ENCODE assay signal across 8 cellular contexts in genomic region chr2:85327757-85328617, GRCh38. TPM values are rescaled to one million over a fixed set of nuclear protein-coding genes. Genes with fewer than 3 reads are reported as not detected.
DNase-seq lines count a peak whose midpoint lies in the region; ATAC-seq, FAIRE-seq and TF ChIP-seq lines count a peak whose summit lies in the region.

Gene TGOLN2 (minus strand): TSS chr2:85327989. CDS start chr2:85327962, 27 bp downstream.

- no peaks in the 10 kb centered on the region for H3K27me3 ChIP-seq in OCI-LY1 (ENCODE audit: insufficient read depth, low read length)

- H3K27me3 Mint-ChIP-seq in endothelial cell (ENCODE audit: unreplicated experiment), result peaks cover 8% of the 10 kb centered on the region
- no peaks in the 10 kb centered on the region for H3K27me3 Mint-ChIP-seq in mesothelial cell of epicardium (ENCODE audit: low read depth)

- peaks cover 28% of the 10 kb centered on the region for H3K79me2 ChIP-seq in OCI-LY1 (ENCODE audit: insufficient read depth, low read length)

- H3K27ac Mint-ChIP-seq in endothelial cell (ENCODE audit: unreplicated experiment), result peak within 1 kb of the TSS; percentile 100
- peak within 1 kb of the TSS; percentile 95 for H3K27ac Mint-ChIP-seq in mesothelial cell of epicardium

- peaks cover 38% of the 10 kb centered on the region for H3K4me1 Mint-ChIP-seq in endothelial cell (ENCODE audit: unreplicated experiment)
- H3K4me1 Mint-ChIP-seq in mesothelial cell of epicardium, result peaks cover 32% of the 10 kb centered on the region

- H3K36me3 Mint-ChIP-seq in endothelial cell (ENCODE audit: low read depth, unreplicated experiment) (peaks cover 36% of the 10 kb centered on the region), mesothelial cell of epicardium (peaks cover 10% of the 10 kb centered on the region)

- DNase-seq in D721Med (ENCODE audit: insufficient read length, low spot score) (peak; percentile 85), HuH-7 (ENCODE audit: low spot score) (peak; percentile 95), endothelial cell (ENCODE audit: low spot score) (peak; percentile 92), mesothelial cell of epicardium (ENCODE audit: low spot score in 2 of 2, unreplicated experiment in 2 of 2) (peak; percentile 90 to 91)
- DNase-seq in activated CD8-positive, alpha-beta memory T cell treated with anti-CD3 and anti-CD28 coated beads, Interleukin-2, amount 50 U/mL, for 4 hours, result peak; percentile 95
- DNase-seq in stimulated activated CD8-positive, alpha-beta memory T cell treated with anti-CD3 and anti-CD28 coated beads, Interleukin-15, amount 100 ng/mL, for 4 hours (ENCODE audit: low read depth in 2 of 2), result peak; percentile 87 to 88

- H3K9me3 ChIP-seq in OCI-LY1 (ENCODE audit: low read length), result no peaks in the 10 kb centered on the region

- peaks cover 27% of the 10 kb centered on the region for H3K4me1 ChIP-seq in OCI-LY1 (ENCODE audit: insufficient read depth, low read length, severe bottlenecking)

- H3K4me3 ChIP-seq in OCI-LY1 (ENCODE audit: low read depth, low read length, poor library complexity, severe bottlenecking), result peak within 1 kb of the TSS; percentile 75

- no peaks in the 10 kb centered on the region for H3F3A ChIP-seq in OCI-LY1 (ENCODE audit: insufficient read depth, low read length)

- no peaks in the 10 kb centered on the region for H4K20me1 ChIP-seq in OCI-LY1 (ENCODE audit: insufficient read depth, low read length)

- TF ChIP-seq CTCF in D721Med (IDR thresholded peaks at IDR 0.05; ENCODE audit: insufficient read depth, missing control alignments) (no peak), OCI-LY1 (IDR thresholded peaks at IDR 0.05; ENCODE audit: low read length) (no peak), endothelial cell (IDR thresholded peaks at IDR 0.05; ENCODE audit: unreplicated experiment) (no peak), mesothelial cell of epicardium (IDR thresholded peaks at IDR 0.05; ENCODE audit: unreplicated experiment) (no peak)

- peaks cover 41% of the 10 kb centered on the region for H3K36me3 ChIP-seq in OCI-LY1 (ENCODE audit: insufficient read depth, low read length)

- FAIRE-seq in D721Med (lab: Jason Lieb, UNC), result no peak

- H3K4me2 ChIP-seq in OCI-LY1 (ENCODE audit: low read length), result peak within 1 kb of the TSS; percentile 97

- peak; percentile 83 for ATAC-seq in GM21515 (IDR thresholded peaks at IDR 0.05; ENCODE audit: unreplicated experiment)

- H3K4me3 Mint-ChIP-seq in endothelial cell (ENCODE audit: unreplicated experiment), result peak within 1 kb of the TSS; percentile 100
- H3K4me3 Mint-ChIP-seq in mesothelial cell of epicardium, result peak within 1 kb of the TSS; percentile 88

- H3K9me2 ChIP-seq in OCI-LY1 (ENCODE audit: low read depth, low read length), result no peaks in the 10 kb centered on the region

- 0 out of 2 replicates have a peak within 1 kb of the TSS, but pooled peaks have one; percentile 73 for H2AFZ ChIP-seq in OCI-LY1 (ENCODE audit: low read length)

- peak within 1 kb of the TSS; percentile 68 for H3K27ac ChIP-seq in OCI-LY1 (ENCODE audit: low read depth, low read length, poor library complexity, severe bottlenecking)

- peak within 1 kb of the TSS; percentile 98 for H3K9ac ChIP-seq in OCI-LY1 (ENCODE audit: low read length)

- H3K9me3 Mint-ChIP-seq in endothelial cell (ENCODE audit: unreplicated experiment) (no peaks in the 10 kb centered on the region), mesothelial cell of epicardium (no peaks in the 10 kb centered on the region)

RNA-seq across cellular contexts. Expression of gene TGOLN2, which starts in this region (rescaled TPM):
- 83.1 TPM for total RNA-seq in endothelial cell (ENCODE audit: unreplicated experiment)
- total RNA-seq in mesothelial cell of epicardium, result 59.0 to 62.5 TPM (median 59.2 TPM) in 3 replicates

Comparison
In these comparisons a context has a peak if more than half of its experiments do, and no peak if none do; other contexts are left out.
1. Peak in every context shown above with its lines: DNase-seq, ATAC-seq, H3K4me3 ChIP-seq and H3K27ac ChIP-seq.